ENCODE assay signal across 30 cellular contexts in genomic region chr1:227486559-227486958, GRCh38.
"Had no signal": no experiment of that assay in that cellular context is flagged by ENCODE, and none has a peak within 500 bp of the region (broad histone marks: within the 10 kb centered on the region; RNA-seq: fewer than 3 reads in every experiment).

No MANE protein-coding gene starts in this region.

- H3K9ac ChIP-seq: SK-N-SH had no signal

- H3K4me1 ChIP-seq: adrenal gland, body of pancreas, breast epithelium, SJSA1 had no signal

- H3K36me3 ChIP-seq: adrenal gland, breast epithelium, SJSA1 had no signal

- FAIRE-seq: astrocyte had no signal

- ATAC-seq: activated naive CD4-positive, alpha-beta T cell treated with anti-CD3 and anti-CD28 coated beads, Interleukin-2, amount 50 U/mL, for 72 hours; activated T-cell treated with anti-CD3 and anti-CD28 coated beads, Interleukin-2, amount 50 U/mL, for 4 hours; body of pancreas; WTC11 had no signal

- H3K27me3 ChIP-seq: adrenal gland, body of pancreas, breast epithelium, SJSA1 had no signal

- H3K27ac ChIP-seq: adrenal gland, body of pancreas, breast epithelium, SJSA1 had no signal

- H3K4me2 ChIP-seq: SK-N-SH had no signal

- DNase-seq: activated CD4-positive, alpha-beta memory T cell treated with anti-CD3 and anti-CD28 coated beads for 36 hours; activated CD4-positive, alpha-beta T cell treated with anti-CD3 and anti-CD28 coated beads for 4 hours; activated CD4-positive, alpha-beta T cell treated with anti-CD3 and anti-CD28 coated beads, Interleukin-2, amount 50 U/mL, for 1 hour; activated CD4-positive, CD25-positive, alpha-beta regulatory T cell treated with anti-CD3 and anti-CD28 coated beads, Interleukin-2, amount 50 U/mL, for 72 hours; activated CD8-positive, alpha-beta memory T cell treated with anti-CD3 and anti-CD28 coated beads, Interleukin-2, amount 50 U/mL, for 4 hours; activated gamma-delta T cell treated with Interleukin-2 at 50 U/mL for 16 hours; activated naive CD4-positive, alpha-beta T cell treated with anti-CD3 and anti-CD28 coated beads for 36 hours; activated T-cell treated with anti-CD3 and anti-CD28 coated beads for 4 hours; activated T-cell treated with anti-CD3 and anti-CD28 coated beads, Interleukin-2, amount 50 U/mL, for 4 hours; adrenal gland; body of pancreas; NCI-H1092; NCI-H1436 treated with DMSO at 0.1 percent for 48 hours; NCI-H1694 treated with DMSO at 0.1 percent for 48 hours; NCI-H2029; NCI-H2171; NCI-H510A; NCI-H526; NCI-H748 treated with DMSO at 0.1 percent for 48 hours; OCI-M1; Right ventricle myocardium superior; SK-N-SH had no signal

- H3K4me3 Mint-ChIP-seq: activated CD4-positive, alpha-beta memory T cell treated with anti-CD3 and anti-CD28 coated beads for 36 hours; activated naive CD4-positive, alpha-beta T cell treated with anti-CD3 and anti-CD28 coated beads for 36 hours; activated T-cell treated with anti-CD3 and anti-CD28 coated beads, Interleukin-2, amount 50 U/mL, for 4 hours; activated T-helper 1 cell treated with anti-CD3 and anti-CD28 coated beads, Interleukin-12 subunit alpha, Interleukin-12 subunit beta, Interleukin-2, Interleukin-4 antibody, amounts not matched to agents 30 ng/mL and 10 ng/mL and 1 ng/mL, durations not matched to agents 14 hours and 24 hours and 36 hours; T-helper 1 cell treated with Interleukin-12 subunit alpha and Interleukin-12 subunit beta and Interleukin-4 antibody, amounts not matched to agents 30 μg/mL and 1 μg/mL, for 36 hours; T-helper 2 cell treated with Interferon-gamma antibody and Interleukin-4, amounts not matched to agents 5 μg/mL and 100 μg/mL, for 36 hours; WTC11 had no signal

- H3K9me3 ChIP-seq: adrenal gland, body of pancreas, SJSA1, SK-N-SH had no signal

- H3K4me3 ChIP-seq: adrenal gland, body of pancreas, breast epithelium, SJSA1 had no signal

- H3K27ac Mint-ChIP-seq: activated CD4-positive, alpha-beta memory T cell treated with anti-CD3 and anti-CD28 coated beads for 36 hours; activated naive CD4-positive, alpha-beta T cell treated with anti-CD3 and anti-CD28 coated beads for 36 hours; activated naive CD4-positive, alpha-beta T cell treated with anti-CD3 and anti-CD28 coated beads, Interleukin-2, amount 50 U/mL, for 72 hours; activated T-helper 1 cell treated with anti-CD3 and anti-CD28 coated beads, Interleukin-12 subunit alpha, Interleukin-12 subunit beta, Interleukin-2, Interleukin-4 antibody, amounts not matched to agents 30 ng/mL and 10 ng/mL and 1 ng/mL, durations not matched to agents 14 hours and 24 hours and 36 hours; T-helper 1 cell treated with Interleukin-12 subunit alpha and Interleukin-12 subunit beta and Interleukin-4 antibody, amounts not matched to agents 30 μg/mL and 1 μg/mL, for 36 hours; T-helper 2 cell treated with Interferon-gamma antibody and Interleukin-4, amounts not matched to agents 5 μg/mL and 100 μg/mL, for 36 hours; WTC11 had no signal

- H3K36me3 Mint-ChIP-seq: activated CD4-positive, alpha-beta memory T cell treated with anti-CD3 and anti-CD28 coated beads for 36 hours; activated naive CD4-positive, alpha-beta T cell treated with anti-CD3 and anti-CD28 coated beads, Interleukin-2, amount 50 U/mL, for 72 hours had no signal

- H3K9me3 Mint-ChIP-seq: activated CD4-positive, alpha-beta memory T cell treated with anti-CD3 and anti-CD28 coated beads for 36 hours; activated naive CD4-positive, alpha-beta T cell treated with anti-CD3 and anti-CD28 coated beads for 36 hours; activated T-cell treated with anti-CD3 and anti-CD28 coated beads, Interleukin-2, amount 50 U/mL, for 4 hours; activated T-helper 1 cell treated with anti-CD3 and anti-CD28 coated beads, Interleukin-12 subunit alpha, Interleukin-12 subunit beta, Interleukin-2, Interleukin-4 antibody, amounts not matched to agents 30 ng/mL and 10 ng/mL and 1 ng/mL, durations not matched to agents 14 hours and 24 hours and 36 hours; T-helper 1 cell treated with Interleukin-12 subunit alpha and Interleukin-12 subunit beta and Interleukin-4 antibody, amounts not matched to agents 30 μg/mL and 1 μg/mL, for 36 hours; T-helper 2 cell treated with Interferon-gamma antibody and Interleukin-4, amounts not matched to agents 5 μg/mL and 100 μg/mL, for 36 hours had no signal
